ENCODE assay signal across 1 cellular context in the genomic region with DNA sequence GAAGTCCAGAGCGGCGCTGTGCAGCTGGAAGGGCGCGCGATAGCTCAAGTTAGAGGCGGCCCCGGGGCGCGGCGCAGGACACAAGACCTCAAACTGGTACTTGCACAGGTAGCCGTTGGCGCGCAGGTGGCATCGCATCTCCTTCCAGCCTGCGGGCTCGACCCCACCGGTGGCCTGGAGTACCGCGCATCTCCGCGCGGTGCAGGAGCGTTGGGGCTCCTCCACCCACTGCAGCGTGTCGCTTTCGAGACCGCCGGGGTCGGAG.
A peak's percentile ranks its signal among the peaks of the same experiment; 100 is the strongest.
TF ChIP-seq lines count a peak whose summit lies in the region.

No MANE protein-coding gene starts in this region.

TF ChIP-seq in H1, 55 proteins besides CTCF, POLR2A, EP300 and RAD21 (continued from another document):
- 0 out of 2 replicates have a peak, but pooled peaks have one; percentile 24 for TF ChIP-seq PHF8 (conservative IDR thresholded peaks at IDR 0.05; ENCODE audit: low read depth, low read length)
- no peak for TF ChIP-seq RFX5 (IDR thresholded peaks at IDR 0.05; ENCODE audit: borderline replicate concordance, low read depth, low read length)
- TF ChIP-seq KDM4A (IDR thresholded peaks at IDR 0.05; ENCODE audit: low read depth, low read length, severe bottlenecking): peak; percentile 96
- TF ChIP-seq SUZ12 (IDR thresholded peaks at IDR 0.05; ENCODE audit: low read length): peak; percentile 90
- TF ChIP-seq EZH2 (IDR thresholded peaks at IDR 0.05; ENCODE audit: low read depth, low read length, severe bottlenecking): peak; percentile 89
- TF ChIP-seq CTBP2 (IDR thresholded peaks at IDR 0.05; ENCODE audit: borderline replicate concordance, insufficient read depth, insufficient read length, low read length): peak; percentile 72
